Comparison of ENCODE assay signal across 13 cellular contexts in genomic region chr20:20489623-20490341, GRCh38.
DNase-seq lines count a peak whose midpoint lies in the region; ATAC-seq lines count a peak whose summit lies in the region.
"Had no signal": no experiment of that assay in that cellular context is flagged by ENCODE, and none has a peak within 500 bp of the region (broad histone marks: within the 10 kb centered on the region; RNA-seq: fewer than 3 reads in every experiment).

No MANE protein-coding gene starts in this region.

- H3K4me3 ChIP-seq in GM08714 (ENCODE audit: low read length): 0 out of 2 replicates have a peak overlapping the region, but pooled peaks have one; percentile 10
- H3K4me3 ChIP-seq: mucosa of descending colon had no signal

- H3K4me1 Mint-ChIP-seq in activated T-cell treated with anti-CD3 and anti-CD28 coated beads, Interleukin-2, amount 50 U/mL, for 72 hours (ENCODE audit: low read depth): peaks cover 76% of the 10 kb centered on the region

- ATAC-seq in GM19043 (IDR thresholded peaks at IDR 0.05; ENCODE audit: low read depth, unreplicated experiment): peak; percentile 47
- peak; percentile 41 for ATAC-seq in HG02885 (IDR thresholded peaks at IDR 0.05; ENCODE audit: poor library complexity, unreplicated experiment)
- no peak for ATAC-seq in activated T-cell treated with anti-CD3 and anti-CD28 coated beads, Interleukin-2, amount 50 U/mL, for 72 hours (replicated peaks in 1 of 2)
- ATAC-seq in HG03280 (IDR thresholded peaks at IDR 0.05; ENCODE audit: unreplicated experiment): no peak
- ATAC-seq: mucosa of descending colon had no signal

- peak overlapping the region; percentile 81 to 97 for H3K4me3 Mint-ChIP-seq in activated T-cell treated with anti-CD3 and anti-CD28 coated beads, Interleukin-2, amount 50 U/mL, for 72 hours
- H3K4me3 Mint-ChIP-seq: CD4-positive, alpha-beta memory T cell had no signal

- DNase-seq in activated T-cell treated with anti-CD3 and anti-CD28 coated beads, Interleukin-2, amount 50 U/mL, for 72 hours: no peak
- DNase-seq in COR-L47 (lab: John Stamatoyannopoulos, UW): no peak
- no peak for DNase-seq in amygdala (lab: John Stamatoyannopoulos, UW)
- no peak for DNase-seq in hippocampal formation (lab: John Stamatoyannopoulos, UW)
- DNase-seq: caudate nucleus; CD4-positive, alpha-beta memory T cell; mucosa of descending colon; NCI-H187; SHP77 treated with DMSO at 0.1 percent for 48 hours had no signal

- H3K27me3 Mint-ChIP-seq in activated T-cell treated with anti-CD3 and anti-CD28 coated beads, Interleukin-2, amount 50 U/mL, for 72 hours (ENCODE audit: low read depth): no peaks in the 10 kb centered on the region
- H3K27me3 Mint-ChIP-seq: CD4-positive, alpha-beta memory T cell had no signal

- peaks cover 8 to 14% of the 10 kb centered on the region in 2 donors for H3K36me3 Mint-ChIP-seq in activated T-cell treated with anti-CD3 and anti-CD28 coated beads, Interleukin-2, amount 50 U/mL, for 72 hours (ENCODE audit: insufficient read depth in 2 of 2)

- peaks cover 0 to 3% of the 10 kb centered on the region in 2 donors for H3K9me3 Mint-ChIP-seq in activated T-cell treated with anti-CD3 and anti-CD28 coated beads, Interleukin-2, amount 50 U/mL, for 72 hours
- H3K9me3 Mint-ChIP-seq: CD4-positive, alpha-beta memory T cell had no signal

- peak overlapping the region; percentile 88 for H3K27ac Mint-ChIP-seq in activated T-cell treated with anti-CD3 and anti-CD28 coated beads, Interleukin-2, amount 50 U/mL, for 72 hours

Comparison
In these comparisons a context has a peak if more than half of its experiments do, and no peak if none do; other contexts are left out.
1. ATAC-seq: peak in GM19043 (single experiment) and HG02885 (single experiment); none in activated T-cell treated with anti-CD3 and anti-CD28 coated beads, Interleukin-2, amount 50 U/mL, for 72 hours (0 of 2) and HG03280 (single experiment).